Comparison of ENCODE assay signal across 11 cellular contexts in genomic region chr3:129046037-129046731, GRCh38. TPM values are rescaled to one million over a fixed set of nuclear protein-coding genes. Genes with fewer than 3 reads are reported as not detected.
DNase-seq lines count a peak whose midpoint lies in the region; ATAC-seq, FAIRE-seq and TF ChIP-seq lines count a peak whose summit lies in the region.
"Had no signal": no experiment of that assay in that cellular context is flagged by ENCODE, and none has a peak within 500 bp of the region (broad histone marks: within the 10 kb centered on the region; RNA-seq: fewer than 3 reads in every experiment).

No MANE protein-coding gene starts in this region.

- H2AFZ ChIP-seq in astrocyte (ENCODE audit: low read depth, low read length) = peak overlapping the region; percentile 69

- no peak overlapping the region for H3K4me3 Mint-ChIP-seq in astrocyte (ENCODE audit: unreplicated experiment)
- no peak overlapping the region for H3K4me3 Mint-ChIP-seq in activated T-helper 2 cell treated with anti-CD3 and anti-CD28 coated beads, Interferon-gamma antibody, Interleukin-2, Interleukin-4, amounts not matched to agents 10 μg/mL and 5 μg/mL and 100 μg/mL, durations not matched to agents 14 hours and 24 hours and 36 hours (ENCODE audit: low read depth)

- H3K9ac ChIP-seq in astrocyte (ENCODE audit: low read length) = no peak overlapping the region

- peak overlapping the region; percentile 62 for H3K4me2 ChIP-seq in astrocyte (ENCODE audit: low read length)

- H3K4me1 Mint-ChIP-seq in astrocyte (ENCODE audit: low read depth, unreplicated experiment) = no peaks in the 10 kb centered on the region
- no peaks in the 10 kb centered on the region for H3K4me1 Mint-ChIP-seq in activated T-helper 2 cell treated with anti-CD3 and anti-CD28 coated beads, Interferon-gamma antibody, Interleukin-2, Interleukin-4, amounts not matched to agents 10 μg/mL and 5 μg/mL and 100 μg/mL, durations not matched to agents 14 hours and 24 hours and 36 hours (ENCODE audit: low read depth)

- no peaks in the 10 kb centered on the region for H3K79me2 ChIP-seq in astrocyte (ENCODE audit: insufficient read depth, low read length)

- no peak for DNase-seq in HFF-Myc (ENCODE audit: extremely low read depth, low read depth)
- DNase-seq in astrocyte (ENCODE audit: low read depth) = no peak
- peak; percentile 78 for DNase-seq in iPS-NIHi7 (ENCODE audit: extremely low spot score)
- DNase-seq in spleen = peak; percentile 74
- no peak for DNase-seq in SKM-1 (lab: John Stamatoyannopoulos, UW; ENCODE audit: unreplicated experiment)
- DNase-seq in activated T-helper 2 cell treated with anti-CD3 and anti-CD28 coated beads, Interferon-gamma antibody, Interleukin-2, Interleukin-4, amounts not matched to agents 10 μg/mL and 5 μg/mL and 100 μg/mL, durations not matched to agents 14 hours and 24 hours and 36 hours (ENCODE audit: low spot score) = no peak
- no peak for DNase-seq in RWPE1 (ENCODE audit: low spot score)
- DNase-seq: kidney had no signal

- H3K4me1 ChIP-seq in astrocyte (ENCODE audit: insufficient read depth, low read length) (no peaks in the 10 kb centered on the region), spleen (peaks cover 9 to 18% (median 12%) of the 10 kb centered on the region in 6 donors)

- 29 to 66% (median 35%) methylated on average over 19 to 67 of the region's 67 CpGs for WGBS in spleen, 5 donors

- no peaks in the 10 kb centered on the region for H4K20me1 ChIP-seq in astrocyte (ENCODE audit: insufficient read depth, low read length)

- no peak for FAIRE-seq in astrocyte (lab: Jason Lieb, UNC)
- FAIRE-seq: kidney had no signal

- peaks cover 2% of the 10 kb centered on the region for H3K36me3 Mint-ChIP-seq in astrocyte (ENCODE audit: low read depth, unreplicated experiment)
- H3K36me3 Mint-ChIP-seq in activated T-helper 2 cell treated with anti-CD3 and anti-CD28 coated beads, Interferon-gamma antibody, Interleukin-2, Interleukin-4, amounts not matched to agents 10 μg/mL and 5 μg/mL and 100 μg/mL, durations not matched to agents 14 hours and 24 hours and 36 hours (ENCODE audit: low read depth) = peaks cover 9% of the 10 kb centered on the region

- peaks cover 20% of the 10 kb centered on the region for H3K27me3 ChIP-seq in astrocyte (ENCODE audit: insufficient read depth, low read length)
- peaks cover 0 to 38% (median 15%) of the 10 kb centered on the region in 7 donors for H3K27me3 ChIP-seq in spleen (replicated peaks in 1 of 7)

- H3K4me3 ChIP-seq in HFF-Myc (replicated peaks; ENCODE audit: low read depth, low read length) (0 out of 2 replicates have a peak overlapping the region, but pooled peaks have one; percentile 4), astrocyte (ENCODE audit: insufficient read depth, low read depth, low read length) (no peak overlapping the region), spleen (peak overlapping the region in 7 of 8 donors; percentile 4 to 65 (median 29))

- H3K27ac Mint-ChIP-seq in astrocyte (ENCODE audit: unreplicated experiment) = no peak overlapping the region
- H3K27ac Mint-ChIP-seq in activated T-helper 2 cell treated with anti-CD3 and anti-CD28 coated beads, Interferon-gamma antibody, Interleukin-2, Interleukin-4, amounts not matched to agents 10 μg/mL and 5 μg/mL and 100 μg/mL, durations not matched to agents 14 hours and 24 hours and 36 hours = no peak overlapping the region

- peaks cover 22% of the 10 kb centered on the region for H3K27me3 Mint-ChIP-seq in astrocyte (ENCODE audit: low read depth, unreplicated experiment)
- peaks cover 39% of the 10 kb centered on the region for H3K27me3 Mint-ChIP-seq in activated T-helper 2 cell treated with anti-CD3 and anti-CD28 coated beads, Interferon-gamma antibody, Interleukin-2, Interleukin-4, amounts not matched to agents 10 μg/mL and 5 μg/mL and 100 μg/mL, durations not matched to agents 14 hours and 24 hours and 36 hours (ENCODE audit: low read depth)

- H3K36me3 ChIP-seq in astrocyte (ENCODE audit: insufficient read depth, low read length) (no peaks in the 10 kb centered on the region), spleen (no peaks in the 10 kb centered on the region)

- H3K9me3 ChIP-seq in astrocyte (ENCODE audit: insufficient read depth, low read depth, low read length) = peaks cover 4% of the 10 kb centered on the region
- H3K9me3 ChIP-seq in spleen = peaks cover 0 to 23% (median 16%) of the 10 kb centered on the region in 8 donors

- TF ChIP-seq CTCF in HFF-Myc (IDR thresholded peaks at IDR 0.05; ENCODE audit: low read depth, low read length, missing control alignments) (peak; percentile 11), astrocyte (IDR thresholded peaks at IDR 0.05; ENCODE audit: insufficient read depth, low read depth, low read length) (no peak), spleen (IDR thresholded peaks at IDR 0.05 in 8 of 11, conservative IDR thresholded peaks at IDR 0.05 in 3 of 11) (no peak), RWPE1 (conservative IDR thresholded peaks at IDR 0.05; ENCODE audit: low read depth) (no peak)

- no peak for TF ChIP-seq POLR2A in spleen (IDR thresholded peaks at IDR 0.05)

- intact Hi-C loops in spleen (cut with DNase I; ENCODE audit: low total_unique reads) = no loop called here
- intact Hi-C loops in activated T-helper 2 cell treated with anti-CD3 and anti-CD28 coated beads, Interferon-gamma antibody, Interleukin-2, Interleukin-4, amounts not matched to agents 10 μg/mL and 5 μg/mL and 100 μg/mL, durations not matched to agents 14 hours and 24 hours and 36 hours (cut with micrococcal nuclease) = no loop called here

- CTCF ChIA-PET in RWPE1 (lab: Yijun Ruan, JAX) = interaction anchor here (0.6 kb wide), 1 partner anchor 19 kb away, joined by 4 read pairs; no protein-coding TSS in a partner anchor

- POLR2A ChIA-PET in RWPE1 (lab: Yijun Ruan, JAX; ENCODE audit: low non-redundant PET) = no interaction called here

- H3K9me3 Mint-ChIP-seq in astrocyte (ENCODE audit: unreplicated experiment) = peaks cover 28% of the 10 kb centered on the region
- peaks cover 10% of the 10 kb centered on the region for H3K9me3 Mint-ChIP-seq in activated T-helper 2 cell treated with anti-CD3 and anti-CD28 coated beads, Interferon-gamma antibody, Interleukin-2, Interleukin-4, amounts not matched to agents 10 μg/mL and 5 μg/mL and 100 μg/mL, durations not matched to agents 14 hours and 24 hours and 36 hours

- H3K27ac ChIP-seq in astrocyte (ENCODE audit: low read depth, low read length) = no peak overlapping the region
- H3K27ac ChIP-seq in spleen = peak overlapping the region in 1 of 8 donors; percentile 30
- H3K27ac ChIP-seq in RWPE1 = no peak overlapping the region

- ATAC-seq in GM21723 (IDR thresholded peaks at IDR 0.05; ENCODE audit: unreplicated experiment) = no peak

RNA-seq across cellular contexts. Expression of gene GP9, which starts 14.4 kb away (rescaled TPM):
- total RNA-seq in astrocyte (not detected in 2 replicates), spleen (10 to 100 TPM in 1 of 7 donors, 1 to 10 TPM in 6; 4.2 to 14.9 (median 7.9) TPM)
- 1 to 10 TPM; 1.4 to 5.5 (median 2.2) TPM for polyA plus RNA-seq in spleen
- total RNA-seq in activated T-helper 2 cell treated with anti-CD3 and anti-CD28 coated beads, Interferon-gamma antibody, Interleukin-2, Interleukin-4, amounts not matched to agents 10 μg/mL and 5 μg/mL and 100 μg/mL, durations not matched to agents 14 hours and 24 hours and 36 hours = not detected in 2 replicates
- total RNA-seq: G401, kidney, ureter had no signal

RNA-seq across cellular contexts. Expression of gene EFCC1, which starts 45.1 kb away (rescaled TPM):
- total RNA-seq in astrocyte = not detected in 2 replicates
- total RNA-seq in spleen = 10 to 100 TPM in 2 of 7 donors, 1 to 10 TPM in 5; 3.7 to 11.2 (median 7.6) TPM
- polyA plus RNA-seq in spleen = 1 to 10 TPM; 2.0 to 8.9 (median 8.7) TPM
- 0.11 and 0.32 TPM in 2 replicates for total RNA-seq in activated T-helper 2 cell treated with anti-CD3 and anti-CD28 coated beads, Interferon-gamma antibody, Interleukin-2, Interleukin-4, amounts not matched to agents 10 μg/mL and 5 μg/mL and 100 μg/mL, durations not matched to agents 14 hours and 24 hours and 36 hours
- total RNA-seq: G401 had no signal

RNA-seq across cellular contexts. Expression of gene CFAP92, which starts 52.3 kb away (rescaled TPM):
- total RNA-seq in astrocyte (0.10 and 0.52 TPM in 2 replicates), spleen (1 to 10 TPM; 1.1 to 3.1 (median 1.3) TPM)
- polyA plus RNA-seq in spleen = under 1 TPM; 0.29 to 0.63 (median 0.45) TPM
- 0.37 TPM in 1 of 2 replicates, not detected in the other for total RNA-seq in activated T-helper 2 cell treated with anti-CD3 and anti-CD28 coated beads, Interferon-gamma antibody, Interleukin-2, Interleukin-4, amounts not matched to agents 10 μg/mL and 5 μg/mL and 100 μg/mL, durations not matched to agents 14 hours and 24 hours and 36 hours
- total RNA-seq: G401 had no signal

Comparison
In these comparisons a context has a peak if more than half of its experiments do, and no peak if none do; other contexts are left out.
1. DNase-seq: peak in iPS-NIHi7 (single experiment) and spleen (single experiment); none in HFF-Myc (single experiment), astrocyte (single experiment), SKM-1 (single experiment), activated T-helper 2 cell treated with anti-CD3 and anti-CD28 coated beads, Interferon-gamma antibody, Interleukin-2, Interleukin-4, amounts not matched to agents 10 μg/mL and 5 μg/mL and 100 μg/mL, durations not matched to agents 14 hours and 24 hours and 36 hours (single experiment) and RWPE1 (single experiment).